In the genomic region with DNA sequence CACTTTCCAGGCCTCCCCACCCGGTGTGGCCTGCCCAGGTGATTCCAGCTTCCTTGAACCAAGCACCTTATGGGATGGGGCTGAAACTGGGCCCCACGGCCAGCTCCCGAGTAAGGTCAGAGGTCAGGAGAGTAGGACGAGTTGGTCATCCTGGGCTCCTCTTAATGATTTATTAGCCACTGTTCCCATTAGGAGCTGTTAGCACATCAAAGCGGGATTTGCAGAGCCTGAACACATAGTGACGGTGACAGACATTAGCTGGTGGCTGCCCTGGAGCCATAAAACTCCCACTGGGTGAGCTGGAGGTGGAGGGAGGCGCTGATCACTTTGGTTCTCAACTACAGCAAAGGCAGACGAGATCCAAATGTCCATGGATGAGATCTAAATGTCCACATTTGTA, we compare ENCODE assay signal across 31 cellular contexts. TPM values are rescaled to one million over a fixed set of nuclear protein-coding genes. Genes with fewer than 3 reads are reported as not detected.
"Had no signal": no experiment of that assay in that cellular context is flagged by ENCODE, and none has a peak within 500 bp of the region (broad histone marks: within the 10 kb centered on the region; RNA-seq: fewer than 3 reads in every experiment).

No MANE protein-coding gene starts in this region.

- H3K9me3 ChIP-seq: esophagus muscularis mucosa, gastroesophageal sphincter, heart left ventricle, lower lobe of right lung, mucosa of descending colon, neutrophil, prostate gland, right atrium auricular region, stomach, thyroid gland had no signal

- H3K4me3 ChIP-seq: esophagus muscularis mucosa, gastroesophageal sphincter, heart left ventricle, hepatocyte, lower lobe of right lung, mucosa of descending colon, prostate gland, right atrium auricular region, smooth muscle cell, stomach, thyroid gland had no signal

- DNase-seq: caudate nucleus; effector CD8-positive, alpha-beta T cell; foreskin keratinocyte; heart left ventricle; left cardiac atrium; left ventricle myocardium superior; lower lobe of right lung; mucosa of descending colon; naive B cell; stimulated activated CD4-positive, alpha-beta T cell treated with anti-CD3 and anti-CD28 coated beads, Interleukin-12 subunit alpha, Interleukin-12 subunit beta, amount 100 ng/mL, for 4 hours; stimulated activated CD4-positive, alpha-beta T cell treated with anti-CD3 and anti-CD28 coated beads, Interleukin-1b, Interleukin-23, amount 100 ng/mL, for 48 hours; stimulated activated CD4-positive, alpha-beta T cell treated with anti-CD3 and anti-CD28 coated beads, Interleukin-4, amount 100 ng/mL, for 1 hour; stimulated activated naive CD4-positive, alpha-beta T cell treated with Interleukin-2 at 50 U/mL for 16 hours; stomach; thyroid gland; trophoblast cell had no signal

- H3K4me2 ChIP-seq: hepatocyte, smooth muscle cell had no signal

- H3K36me3 ChIP-seq: esophagus muscularis mucosa, gastroesophageal sphincter, heart left ventricle, lower lobe of right lung, neutrophil, prostate gland, right atrium auricular region, stomach, thyroid gland had no signal

- H3K27ac Mint-ChIP-seq: dendritic cell treated with granulocyte-macrophage colony-stimulating factor and Interleukin-4, amounts not matched to agents 40 ng/mL and 50 ng/mL, for 4 days; mesothelial cell of epicardium; naive B cell; natural killer cell treated with Interleukin-12 subunit alpha and Interleukin-12 subunit beta and Interleukin-15 and Interleukin-18, amount 100 ng/mL, for 72 hours; stimulated activated effector memory CD8-positive, alpha-beta T cell treated with anti-CD3 and anti-CD28 coated beads, Interleukin-12 subunit alpha, Interleukin-12 subunit beta, amount 100 ng/mL, for 72 hours had no signal

- H3K4me1 Mint-ChIP-seq: stimulated activated effector memory CD8-positive, alpha-beta T cell treated with anti-CD3 and anti-CD28 coated beads, Interleukin-12 subunit alpha, Interleukin-12 subunit beta, amount 100 ng/mL, for 72 hours had no signal

- H3K4me1 ChIP-seq: foreskin keratinocyte had no signal

- H3K27me3 ChIP-seq: esophagus muscularis mucosa, gastroesophageal sphincter, hepatocyte, right atrium auricular region, thyroid gland had no signal

- FAIRE-seq: colon, endothelial cell of umbilical vein, islet of Langerhans had no signal

- H3K9me3 Mint-ChIP-seq: dendritic cell treated with granulocyte-macrophage colony-stimulating factor and Interleukin-4, amounts not matched to agents 40 ng/mL and 50 ng/mL, for 4 days; mesothelial cell of epicardium; natural killer cell treated with Interleukin-12 subunit alpha and Interleukin-12 subunit beta and Interleukin-15 and Interleukin-18, amount 100 ng/mL, for 72 hours; stimulated activated effector memory CD8-positive, alpha-beta T cell treated with anti-CD3 and anti-CD28 coated beads, Interleukin-12 subunit alpha, Interleukin-12 subunit beta, amount 100 ng/mL, for 72 hours had no signal

- H3K27ac ChIP-seq: esophagus muscularis mucosa, foreskin keratinocyte, gastroesophageal sphincter, heart left ventricle, hepatocyte, lower lobe of right lung, neutrophil, prostate gland, right atrium auricular region, stomach, thyroid gland had no signal

- H3K79me2 ChIP-seq: hepatocyte had no signal

- H3K36me3 Mint-ChIP-seq: mesothelial cell of epicardium; naive B cell; natural killer cell treated with Interleukin-12 subunit alpha and Interleukin-12 subunit beta and Interleukin-15 and Interleukin-18, amount 100 ng/mL, for 72 hours; stimulated activated effector memory CD8-positive, alpha-beta T cell treated with anti-CD3 and anti-CD28 coated beads, Interleukin-12 subunit alpha, Interleukin-12 subunit beta, amount 100 ng/mL, for 72 hours had no signal

- H3K4me3 Mint-ChIP-seq: dendritic cell treated with granulocyte-macrophage colony-stimulating factor and Interleukin-4, amounts not matched to agents 40 ng/mL and 50 ng/mL, for 4 days; mesothelial cell of epicardium; naive B cell; natural killer cell treated with Interleukin-12 subunit alpha and Interleukin-12 subunit beta and Interleukin-15 and Interleukin-18, amount 100 ng/mL, for 72 hours; stimulated activated effector memory CD8-positive, alpha-beta T cell treated with anti-CD3 and anti-CD28 coated beads, Interleukin-12 subunit alpha, Interleukin-12 subunit beta, amount 100 ng/mL, for 72 hours had no signal

- ATAC-seq: foreskin keratinocyte; gastroesophageal sphincter; heart left ventricle; left cardiac atrium; left ventricle myocardium superior; lower lobe of right lung; mucosa of descending colon; natural killer cell treated with Interleukin-12 subunit alpha and Interleukin-12 subunit beta and Interleukin-15 and Interleukin-18, amount 100 ng/mL, for 72 hours; sciatic nerve; stimulated activated effector memory CD8-positive, alpha-beta T cell treated with anti-CD3 and anti-CD28 coated beads, Interleukin-12 subunit alpha, Interleukin-12 subunit beta, amount 100 ng/mL, for 72 hours had no signal

- H2AFZ ChIP-seq: hepatocyte had no signal

RNA-seq across cellular contexts. Expression of a gene that starts 48.1 kb away (rescaled TPM):
- total RNA-seq: natural killer cell treated with Interleukin-12 subunit alpha and Interleukin-12 subunit beta and Interleukin-15 and Interleukin-18, amount 100 ng/mL, for 72 hours had no signal
